ENCODE assay signal across 22 cellular contexts in the genomic region with DNA sequence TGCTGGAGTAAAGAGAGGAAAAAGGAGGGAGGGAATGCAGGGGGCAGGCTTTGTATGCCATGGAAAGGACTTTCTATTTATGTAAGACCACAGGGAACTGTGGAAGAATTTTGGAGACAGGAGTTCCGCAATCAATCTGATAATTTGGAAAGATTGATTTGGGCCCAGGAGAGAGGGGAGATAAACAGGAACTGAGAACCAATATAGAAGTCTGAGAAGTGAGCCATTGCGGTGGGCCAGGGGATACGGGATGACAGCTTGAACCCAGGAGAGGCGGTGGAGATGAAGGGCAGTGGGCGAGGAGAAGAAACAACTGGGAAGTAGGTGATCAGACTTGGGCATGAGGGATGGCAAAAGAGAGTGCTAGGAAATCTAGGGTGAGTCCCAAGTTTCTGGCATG. TPM values are rescaled to one million over a fixed set of nuclear protein-coding genes. Genes with fewer than 3 reads are reported as not detected.
"Had no signal": no experiment of that assay in that cellular context is flagged by ENCODE, and none has a peak within 500 bp of the region (broad histone marks: within the 10 kb centered on the region; RNA-seq: fewer than 3 reads in every experiment).

No MANE protein-coding gene starts in this region.

- H3K27me3 ChIP-seq: breast epithelium, sigmoid colon, tibial artery had no signal

- H3K27ac Mint-ChIP-seq: activated CD4-positive, alpha-beta T cell treated with anti-CD3 and anti-CD28 coated beads, Interleukin-2, amount 10 ng/mL, durations not matched to agents 7 days and 5 days; activated CD8-positive, alpha-beta T cell treated with anti-CD3 and anti-CD28 coated beads for 36 hours; activated naive CD8-positive, alpha-beta T cell; naive thymus-derived CD4-positive, alpha-beta T cell; progenitor cell of endocrine pancreas; T-helper 2 cell treated with Interferon-gamma antibody and Interleukin-4, amounts not matched to agents 5 μg/mL and 100 μg/mL, for 36 hours had no signal

- H3K27me3 Mint-ChIP-seq: activated naive CD8-positive, alpha-beta T cell had no signal

- H3K4me2 ChIP-seq: smooth muscle cell had no signal

- H3K4me3 ChIP-seq: breast epithelium, coronary artery, lower lobe of right lung, sigmoid colon, smooth muscle cell, tibial artery had no signal

- H3K36me3 ChIP-seq: breast epithelium, lower lobe of right lung, sigmoid colon, tibial artery had no signal

- ATAC-seq: activated CD8-positive, alpha-beta T cell treated with anti-CD3 and anti-CD28 coated beads for 36 hours; left lobe of liver; lower lobe of right lung; naive thymus-derived CD4-positive, alpha-beta T cell; stimulated activated naive CD8-positive, alpha-beta T cell treated with anti-CD3 and anti-CD28 coated beads, Interleukin-15, Interleukin-2, amounts not matched to agents 100 U/mL and 50 U/mL, for 24 hours had no signal

- H3K27ac ChIP-seq: breast epithelium, coronary artery, lower lobe of right lung, sigmoid colon, tibial artery, VCaP had no signal

- DNase-seq: activated CD4-positive, alpha-beta T cell treated with anti-CD3 and anti-CD28 coated beads, Interleukin-2, amount 10 ng/mL, durations not matched to agents 7 days and 5 days; activated CD4-positive, CD25-positive, alpha-beta regulatory T cell treated with anti-CD3 and anti-CD28 coated beads, Interleukin-2, amount 50 U/mL, for 72 hours; activated CD8-positive, alpha-beta T cell treated with anti-CD3 and anti-CD28 coated beads for 36 hours; activated T-cell treated with anti-CD3 and anti-CD28 coated beads, Interleukin-2, amount 50 U/mL, for 1 hour; amniotic stem cell; cerebellar nuclear complex; lower lobe of right lung; naive thymus-derived CD4-positive, alpha-beta T cell; retina; sigmoid colon; stimulated activated CD4-positive, alpha-beta T cell treated with anti-CD3 and anti-CD28 coated beads, Interleukin-15, amount 100 ng/mL, for 24 hours; stimulated activated naive CD8-positive, alpha-beta T cell treated with anti-CD3 and anti-CD28 coated beads, Interleukin-15, Interleukin-2, amounts not matched to agents 100 U/mL and 50 U/mL, for 24 hours; tibial artery had no signal

- H3K9me3 ChIP-seq: breast epithelium, lower lobe of right lung, sigmoid colon, tibial artery had no signal

- H3K4me3 Mint-ChIP-seq: activated CD4-positive, alpha-beta T cell treated with anti-CD3 and anti-CD28 coated beads, Interleukin-2, amount 10 ng/mL, durations not matched to agents 7 days and 5 days; activated CD8-positive, alpha-beta T cell treated with anti-CD3 and anti-CD28 coated beads for 36 hours; activated naive CD8-positive, alpha-beta T cell; naive thymus-derived CD4-positive, alpha-beta T cell; neural crest cell; T-helper 2 cell treated with Interferon-gamma antibody and Interleukin-4, amounts not matched to agents 5 μg/mL and 100 μg/mL, for 36 hours had no signal

- H3K9me3 Mint-ChIP-seq: activated CD4-positive, alpha-beta T cell treated with anti-CD3 and anti-CD28 coated beads, Interleukin-2, amount 10 ng/mL, durations not matched to agents 7 days and 5 days; activated CD8-positive, alpha-beta T cell treated with anti-CD3 and anti-CD28 coated beads for 36 hours had no signal

RNA-seq across cellular contexts. Expression of gene RASGRP3, which starts 23.7 kb away (rescaled TPM):
- total RNA-seq: progenitor cell of endocrine pancreas had no signal
